ENCODE assay signal across 1 cellular context in genomic region chr2:202870431-202871160, GRCh38.
TF ChIP-seq lines count a peak whose summit lies in the region.

No MANE protein-coding gene starts in this region.

TF ChIP-seq in K562, 482 proteins besides CTCF, POLR2A, EP300 and RAD21 (continued from another document):
- TF ChIP-seq ZHX1 (conservative IDR thresholded peaks at IDR 0.05; ENCODE audit: low read length) = no peak
- TF ChIP-seq ZNF263 (CRISPR knock-in tag; IDR thresholded peaks at IDR 0.05; ENCODE audit: borderline replicate concordance) = no peak
- TF ChIP-seq MLLT1 (IDR thresholded peaks at IDR 0.05) = no peak
- no peak for TF ChIP-seq SAFB2 (IDR thresholded peaks at IDR 0.05; ENCODE audit: borderline replicate concordance, low read depth, low read length, severe bottlenecking)
- TF ChIP-seq JUNB (CRISPR knock-in tag; conservative IDR thresholded peaks at IDR 0.05) = no peak
- TF ChIP-seq FOSL1 (tag; conservative IDR thresholded peaks at IDR 0.05) = 0 out of 2 replicates have a peak, but pooled peaks have one; percentile 12
- TF ChIP-seq ETV1 (tag; conservative IDR thresholded peaks at IDR 0.05; ENCODE audit: low read depth) = no peak
TF ChIP-seq in K562: peak in this region for 11.
